ENCODE assay signal across 11 cellular contexts in the genomic region with DNA sequence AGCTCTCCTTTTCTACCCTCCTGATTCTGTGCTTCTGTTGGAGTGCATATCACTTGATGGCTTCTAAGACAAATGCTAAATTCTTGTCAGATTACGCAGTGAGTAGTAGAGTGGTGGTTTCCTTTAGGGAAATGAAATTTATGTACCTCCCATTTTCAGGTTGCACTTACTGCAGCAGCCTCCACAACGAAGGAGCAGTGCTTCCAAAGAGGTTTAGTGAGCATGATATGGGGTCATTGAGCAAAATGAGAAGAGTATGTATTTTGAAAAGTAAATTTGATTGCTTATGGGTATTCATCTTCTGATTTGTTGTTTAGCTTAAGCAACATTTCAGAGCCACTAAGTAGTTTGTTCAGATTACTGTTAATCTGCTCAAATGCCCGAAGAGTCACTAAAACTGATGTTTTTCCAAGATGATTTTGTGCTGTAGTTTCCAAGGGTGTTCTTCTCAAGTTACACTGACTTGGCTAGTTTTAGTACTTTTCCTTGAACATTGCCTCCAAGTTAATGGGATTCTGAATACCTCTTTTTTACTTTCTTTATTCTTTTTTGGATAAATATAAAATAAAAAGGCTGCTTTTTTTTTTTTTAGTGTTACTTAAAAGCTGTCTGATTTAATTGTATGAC.
DNase-seq lines count a peak whose midpoint lies in the region; ATAC-seq and TF ChIP-seq lines count a peak whose summit lies in the region.
"Had no signal": no experiment of that assay in that cellular context is flagged by ENCODE, and none has a peak within 500 bp of the region (broad histone marks: within the 10 kb centered on the region; RNA-seq: fewer than 3 reads in every experiment).

No MANE protein-coding gene starts in this region.

- DNase-seq in A673 (ENCODE audit: low spot score) (peak; percentile 59), GM20000 (ENCODE audit: low spot score) (peak; percentile 13), fibroblast of the aortic adventitia (ENCODE audit: low read depth) (peak; percentile 68), NCI-H2196 treated with DMSO at 0.1 percent for 48 hours (lab: John Stamatoyannopoulos, UW; ENCODE audit: unreplicated experiment) (no peak), DMS53 treated with DMSO at 0.1 percent for 48 hours (lab: John Stamatoyannopoulos, UW; ENCODE audit: unreplicated experiment) (no peak)
- no peak for DNase-seq in activated T-cell treated with anti-CD3 and anti-CD28 coated beads, Interleukin-2, amount 50 U/mL, for 48 hours
- DNase-seq: body of pancreas, head of caudate nucleus, NCI-H526 had no signal

- no peaks in the 10 kb centered on the region for H3K36me3 ChIP-seq in A673 (ENCODE audit: insufficient read depth, low read length, poor library complexity, severe bottlenecking)

- no peak for ATAC-seq in HG03175 (IDR thresholded peaks at IDR 0.05; ENCODE audit: unreplicated experiment)
- ATAC-seq: body of pancreas had no signal

- H3K4me1 ChIP-seq in A673 (ENCODE audit: insufficient read depth, low read length, poor library complexity, severe bottlenecking), result peaks cover 34% of the 10 kb centered on the region

- H3K27ac ChIP-seq in A673 (ENCODE audit: low read depth, low read length, poor library complexity, severe bottlenecking) (peak overlapping the region; percentile 31), VCaP (peak overlapping the region; percentile 19)
- H3K27ac ChIP-seq: body of pancreas had no signal

- TF ChIP-seq CTCF in A673 (conservative IDR thresholded peaks at IDR 0.05; ENCODE audit: low read depth, low read length) (no peak), GM20000 (IDR thresholded peaks at IDR 0.05; ENCODE audit: extremely low read depth, missing control alignments) (no peak), VCaP (conservative IDR thresholded peaks at IDR 0.05) (no peak), fibroblast of the aortic adventitia (IDR thresholded peaks at IDR 0.05; ENCODE audit: insufficient read depth, low read length) (no peak)

- no peaks in the 10 kb centered on the region for H3K27me3 ChIP-seq in A673 (replicated peaks; ENCODE audit: insufficient read depth, low read depth, low read length, poor library complexity)
- H3K27me3 ChIP-seq: body of pancreas had no signal

- intact Hi-C loops in A673 (cut with micrococcal nuclease; ENCODE audit: unreplicated experiment), result loop anchor here (10.0 kb wide), 1 partner anchor 256 kb away; no protein-coding TSS in a partner anchor

- POLR2A ChIA-PET in A673 (lab: Charles Lee; ENCODE audit: low non-redundant PET), result interaction anchor here (0.6 kb wide), 1 partner anchor 255 kb away, joined by 5 read pairs; no protein-coding TSS in a partner anchor

- H3K4me3 ChIP-seq in A673 (ENCODE audit: low read depth, low read length, poor library complexity, severe bottlenecking) (no peak overlapping the region), fibroblast of the aortic adventitia (ENCODE audit: low read depth, low read length) (peak overlapping the region; percentile 29)
- H3K4me3 ChIP-seq: body of pancreas had no signal

- BruUV-seq in A673 (replicated peaks; lab: Mats Ljungman, UMichigan), result no TSS peak

- H3K9me3 ChIP-seq in A673 (ENCODE audit: low read depth, low read length, poor library complexity, severe bottlenecking), result no peaks in the 10 kb centered on the region
- H3K9me3 ChIP-seq: body of pancreas had no signal

- CTCF ChIA-PET in A673 (lab: Charles Lee), result no interaction called here

Comparison
In these comparisons a context has a peak if more than half of its experiments do, and no peak if none do; other contexts are left out.
1. DNase-seq: peak in A673 (single experiment), GM20000 (single experiment) and fibroblast of the aortic adventitia (single experiment); none in NCI-H2196 treated with DMSO at 0.1 percent for 48 hours (single experiment), activated T-cell treated with anti-CD3 and anti-CD28 coated beads, Interleukin-2, amount 50 U/mL, for 48 hours (0 of 2) and DMS53 treated with DMSO at 0.1 percent for 48 hours (single experiment).